9 cellular contexts compared by ENCODE assay signal in the genomic region with DNA sequence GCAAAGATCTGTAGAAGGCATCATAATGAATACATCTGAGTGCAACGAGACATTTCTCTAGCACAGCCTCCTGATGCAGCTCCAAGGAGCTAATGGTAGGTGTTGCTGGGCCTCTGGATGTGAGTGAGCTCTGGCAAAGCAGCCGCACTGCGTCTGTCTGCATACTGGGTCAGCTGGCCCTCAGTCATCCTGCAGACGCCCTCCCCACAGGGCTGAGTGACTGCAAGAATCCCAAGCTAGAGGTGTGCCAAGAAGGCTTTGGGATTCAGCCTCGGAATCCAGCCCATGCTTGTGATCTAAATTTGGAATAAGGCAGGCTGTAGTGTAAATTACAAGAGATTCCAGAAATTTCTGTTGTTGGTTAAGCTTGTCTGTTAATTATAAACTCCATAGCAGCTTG. TPM values are rescaled to one million over a fixed set of nuclear protein-coding genes. Genes with fewer than 3 reads are reported as not detected.
DNase-seq lines count a peak whose midpoint lies in the region; ATAC-seq lines count a peak whose summit lies in the region.
"Had no signal": no experiment of that assay in that cellular context is flagged by ENCODE, and none has a peak within 500 bp of the region (broad histone marks: within the 10 kb centered on the region; RNA-seq: fewer than 3 reads in every experiment).

No MANE protein-coding gene starts in this region.

- H3K27me3 Mint-ChIP-seq in activated naive CD8-positive, alpha-beta T cell treated with anti-CD3 and anti-CD28 coated beads, Interleukin-2, amount 50 U/mL, for 24 hours = no peaks in the 10 kb centered on the region

- H3K4me1 Mint-ChIP-seq in activated naive CD8-positive, alpha-beta T cell treated with anti-CD3 and anti-CD28 coated beads, Interleukin-2, amount 50 U/mL, for 24 hours = peaks cover 77% of the 10 kb centered on the region

- peak overlapping the region; percentile 44 for H3K27ac Mint-ChIP-seq in activated naive CD8-positive, alpha-beta T cell treated with anti-CD3 and anti-CD28 coated beads, Interleukin-2, amount 50 U/mL, for 24 hours

- intact Hi-C loops in Right ventricle myocardium superior (cut with DNase I) (no loop called here), posterior cingulate gyrus (cut with DNase I) (no loop called here)

- H3K9me3 Mint-ChIP-seq in activated naive CD8-positive, alpha-beta T cell treated with anti-CD3 and anti-CD28 coated beads, Interleukin-2, amount 50 U/mL, for 24 hours = peaks cover 10% of the 10 kb centered on the region

- peaks cover 38% of the 10 kb centered on the region for H3K36me3 Mint-ChIP-seq in activated naive CD8-positive, alpha-beta T cell treated with anti-CD3 and anti-CD28 coated beads, Interleukin-2, amount 50 U/mL, for 24 hours (ENCODE audit: low read depth)

- DNase-seq in Ammon's horn (ENCODE audit: low spot score) (peak; percentile 54), Right ventricle myocardium superior (peak; percentile 76), posterior cingulate gyrus (peak in 7 of 10 donors; percentile 25 to 89 (median 58)), NCI-H2029 (lab: John Stamatoyannopoulos, UW) (no peak)
- no peak for DNase-seq in activated naive CD8-positive, alpha-beta T cell treated with anti-CD3 and anti-CD28 coated beads, Interleukin-2, amount 50 U/mL, for 24 hours
- DNase-seq in activated CD4-positive, alpha-beta T cell treated with anti-CD3 and anti-CD28 coated beads, Interleukin-2, amount 50 U/mL, for 48 hours = no peak
- DNase-seq: GF-D8 had no signal

- ATAC-seq in activated naive CD8-positive, alpha-beta T cell treated with anti-CD3 and anti-CD28 coated beads, Interleukin-2, amount 50 U/mL, for 24 hours = no peak
- ATAC-seq in Right ventricle myocardium superior (ENCODE audit: poor library complexity) = peak; percentile 88
- no peak for ATAC-seq in GM19455 (IDR thresholded peaks at IDR 0.05; ENCODE audit: unreplicated experiment)
- no peak for ATAC-seq in GM18909 (IDR thresholded peaks at IDR 0.05; ENCODE audit: poor library complexity, unreplicated experiment)

- no peak overlapping the region for H3K4me3 Mint-ChIP-seq in activated naive CD8-positive, alpha-beta T cell treated with anti-CD3 and anti-CD28 coated beads, Interleukin-2, amount 50 U/mL, for 24 hours

RNA-seq across cellular contexts. Expression of gene HERC3, which starts 18.5 kb away (rescaled TPM):
- total RNA-seq in Right ventricle myocardium superior = 49.7 TPM

Comparison
In these comparisons a context has a peak if more than half of its experiments do, and no peak if none do; other contexts are left out.
1. DNase-seq: peak in Ammon's horn (single experiment), Right ventricle myocardium superior (single experiment) and posterior cingulate gyrus (7 of 10); none in activated naive CD8-positive, alpha-beta T cell treated with anti-CD3 and anti-CD28 coated beads, Interleukin-2, amount 50 U/mL, for 24 hours (single experiment), NCI-H2029 (single experiment) and activated CD4-positive, alpha-beta T cell treated with anti-CD3 and anti-CD28 coated beads, Interleukin-2, amount 50 U/mL, for 48 hours (0 of 2).